1 cellular context compared by ENCODE assay signal in the genomic region with DNA sequence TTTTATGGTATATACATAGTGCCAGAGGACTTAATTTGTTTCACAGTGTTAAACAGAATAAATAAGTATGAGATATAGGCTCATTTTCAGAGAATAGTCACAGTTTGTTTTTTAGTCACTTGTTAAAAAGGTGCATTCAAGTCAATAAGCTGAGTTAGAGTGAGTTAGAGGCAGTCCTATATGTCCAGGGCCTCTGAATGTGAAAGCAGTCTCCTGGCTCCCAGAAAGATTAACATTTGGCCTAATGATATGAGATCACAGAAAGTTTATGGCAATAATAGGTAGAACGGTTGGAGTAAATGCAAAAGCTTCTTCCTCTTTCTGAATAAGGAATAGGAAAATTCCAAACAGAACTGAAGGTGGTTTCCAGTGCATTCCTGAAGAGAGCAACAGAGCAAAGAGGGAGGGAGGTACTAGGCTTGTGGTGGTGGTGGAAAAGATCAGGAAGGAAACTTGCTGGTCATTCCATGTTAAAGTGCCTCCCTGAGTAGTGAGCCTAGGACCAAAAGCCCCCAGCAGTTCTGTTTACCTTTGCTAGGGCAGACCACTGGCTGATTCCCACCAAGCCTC.
TF ChIP-seq lines count a peak whose summit lies in the region.

No MANE protein-coding gene starts in this region.

TF ChIP-seq in SK-N-SH, 30 proteins besides CTCF, POLR2A, EP300 and RAD21:
- 0 out of 2 replicates have a peak, but pooled peaks have one; percentile 14 for TF ChIP-seq POLR2AphosphoS5 (IDR thresholded peaks at IDR 0.05; ENCODE audit: low read depth, low read length)
- TF ChIP-seq, protein P1, sequence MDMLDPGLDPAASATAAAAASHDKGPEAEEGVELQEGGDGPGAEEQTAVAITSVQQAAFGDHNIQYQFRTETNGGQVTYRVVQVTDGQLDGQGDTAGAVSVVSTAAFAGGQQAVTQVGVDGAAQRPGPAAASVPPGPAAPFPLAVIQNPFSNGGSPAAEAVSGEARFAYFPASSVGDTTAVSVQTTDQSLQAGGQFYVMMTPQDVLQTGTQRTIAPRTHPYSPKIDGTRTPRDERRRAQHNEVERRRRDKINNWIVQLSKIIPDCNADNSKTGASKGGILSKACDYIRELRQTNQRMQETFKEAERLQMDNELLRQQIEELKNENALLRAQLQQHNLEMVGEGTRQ (IDR thresholded peaks at IDR 0.05; ENCODE audit: borderline replicate concordance, low read depth, low read length) = no peak
TF ChIP-seq in SK-N-SH: peak in this region for 1.
